In genomic region chr10:23040002-23040401, GRCh38 we compare ENCODE assay signal across 11 cellular contexts.
"Had no signal": no experiment of that assay in that cellular context is flagged by ENCODE, and none has a peak within 500 bp of the region (broad histone marks: within the 10 kb centered on the region; RNA-seq: fewer than 3 reads in every experiment).

No MANE protein-coding gene starts in this region.

- H3K4me3 ChIP-seq: GM23248, GM23338, HAP-1 had no signal

- H3K9me3 ChIP-seq: HAP-1 had no signal

- H3K27ac ChIP-seq: GM23248 had no signal

- H3K36me3 ChIP-seq: HAP-1 had no signal

- H3K4me2 ChIP-seq: GM23338 had no signal

- FAIRE-seq: H1, H54 had no signal

- H2AFZ ChIP-seq: GM23248, GM23338 had no signal

- H3K9ac ChIP-seq: GM23248 had no signal

- DNase-seq: GM23248, GOT3, H7, H9, HCEC 1CT, HFFc6 had no signal

- H3K4me1 ChIP-seq: HAP-1 had no signal

- ATAC-seq: GM23338, HCT116 had no signal
